In genomic region chr12:39442895-39443703, GRCh38 we compare ENCODE assay signal across 8 cellular contexts. TPM values are rescaled to one million over a fixed set of nuclear protein-coding genes. Genes with fewer than 3 reads are reported as not detected.
DNase-seq lines count a peak whose midpoint lies in the region; ATAC-seq and TF ChIP-seq lines count a peak whose summit lies in the region.

Gene KIF21A, minus strand, starts transcription at chr12:39443120. Its CDS starts 150 bp downstream, at chr12:39442970.

- CTCF ChIA-PET in activated CD8-positive, alpha-beta T cell treated with anti-CD3 and anti-CD28 coated beads for 36 hours (lab: Charles Lee), result interaction anchor here (0.7 to 2.6 kb wide), 7 partner anchors 11 to 176 kb away, joined by 3 to 7 read pairs (median 4); partner anchors contain the start of gene ABCD2

- peak within 1 kb of the TSS; percentile 80 for H3K9ac ChIP-seq in BLaER1

- peak; percentile 42 for DNase-seq in GM19240 (ENCODE audit: insufficient read length, low spot score)
- DNase-seq in NCI-H526 treated with DMSO at 0.1 percent for 48 hours (lab: John Stamatoyannopoulos, UW), result peak; percentile 87
- DNase-seq in activated CD8-positive, alpha-beta T cell treated with anti-CD3 and anti-CD28 coated beads for 36 hours, result peak; percentile 91
- DNase-seq in ecto neural progenitor cell (ENCODE audit: low spot score), result peak; percentile 94
- peak; percentile 91 for DNase-seq in lower lobe of right lung
- DNase-seq in stimulated activated CD4-positive, alpha-beta T cell treated with anti-CD3 and anti-CD28 coated beads, TNF-alpha, amount 100 ng/mL, for 24 hours (ENCODE audit: low read depth in 3 of 3), result peak; percentile 72 to 87 (median 77)

- peak within 1 kb of the TSS; percentile 76 for H3K4me3 ChIP-seq in BLaER1
- peak within 1 kb of the TSS; percentile 75 for H3K4me3 ChIP-seq in lower lobe of right lung

- H3K4me1 ChIP-seq in BLaER1 (no peaks in the 10 kb centered on the region), lower lobe of right lung (peaks cover 14% of the 10 kb centered on the region)

- POLR2A ChIA-PET in activated CD8-positive, alpha-beta T cell treated with anti-CD3 and anti-CD28 coated beads for 36 hours (lab: Charles Lee), result interaction anchor here (1.2 to 1.4 kb wide), 3 partner anchors 19 to 198 kb away, joined by 3 to 4 read pairs (median 3); no protein-coding TSS in a partner anchor

- no peaks in the 10 kb centered on the region for H3K9me3 Mint-ChIP-seq in activated CD8-positive, alpha-beta T cell treated with anti-CD3 and anti-CD28 coated beads for 36 hours

- peak within 1 kb of the TSS; percentile 75 for H3K4me2 ChIP-seq in BLaER1

- H3K27ac ChIP-seq in BLaER1 (peak within 1 kb of the TSS; percentile 75), lower lobe of right lung (peak within 1 kb of the TSS; percentile 84)

- peak within 1 kb of the TSS; percentile 89 for H3K4me3 Mint-ChIP-seq in activated CD8-positive, alpha-beta T cell treated with anti-CD3 and anti-CD28 coated beads for 36 hours

- ATAC-seq in HG03457 (IDR thresholded peaks at IDR 0.05; ENCODE audit: unreplicated experiment), result peak; percentile 96
- peak; percentile 95 for ATAC-seq in activated CD8-positive, alpha-beta T cell treated with anti-CD3 and anti-CD28 coated beads for 36 hours
- peak; percentile 97 to 99 for ATAC-seq in lower lobe of right lung

- peaks cover 4% of the 10 kb centered on the region for H3K27me3 Mint-ChIP-seq in activated CD8-positive, alpha-beta T cell treated with anti-CD3 and anti-CD28 coated beads for 36 hours

- H3K27me3 ChIP-seq in BLaER1, result no peaks in the 10 kb centered on the region
- no peaks in the 10 kb centered on the region for H3K27me3 ChIP-seq in lower lobe of right lung (ENCODE audit: low read depth)

- H3K9me3 ChIP-seq in BLaER1 (peaks cover 10% of the 10 kb centered on the region), lower lobe of right lung (no peaks in the 10 kb centered on the region)

- peak; percentile 67 for TF ChIP-seq CTCF in activated CD8-positive, alpha-beta T cell treated with anti-CD3 and anti-CD28 coated beads for 36 hours (IDR thresholded peaks at IDR 0.05)
- TF ChIP-seq CTCF in lower lobe of right lung (IDR thresholded peaks at IDR 0.05), result peak; percentile 49

- peak within 1 kb of the TSS; percentile 94 for H3K27ac Mint-ChIP-seq in activated CD8-positive, alpha-beta T cell treated with anti-CD3 and anti-CD28 coated beads for 36 hours

- intact Hi-C loops in activated CD8-positive, alpha-beta T cell treated with anti-CD3 and anti-CD28 coated beads for 36 hours (cut with micrococcal nuclease), result loop anchor here (2.0 to 10.0 kb wide), 2 partner anchors 128 to 178 kb away; no protein-coding TSS in a partner anchor
- intact Hi-C loops in lower lobe of right lung (cut with DNase I), result no loop called here

- H4K20me1 ChIP-seq in BLaER1, result no peaks in the 10 kb centered on the region

- H3K4me1 Mint-ChIP-seq in activated CD8-positive, alpha-beta T cell treated with anti-CD3 and anti-CD28 coated beads for 36 hours (ENCODE audit: low read depth), result peaks cover 20% of the 10 kb centered on the region

- no peaks in the 10 kb centered on the region for H3K36me3 ChIP-seq in BLaER1
- H3K36me3 ChIP-seq in lower lobe of right lung, result no peaks in the 10 kb centered on the region

- peaks cover 2% of the 10 kb centered on the region for H3K36me3 Mint-ChIP-seq in activated CD8-positive, alpha-beta T cell treated with anti-CD3 and anti-CD28 coated beads for 36 hours (ENCODE audit: low read depth)

RNA-seq across cellular contexts. Expression of gene KIF21A, which starts in this region (rescaled TPM):
- total RNA-seq in activated CD8-positive, alpha-beta T cell treated with anti-CD3 and anti-CD28 coated beads for 36 hours, result 10 to 100 TPM; 18.0 to 20.0 TPM
- 12.1 TPM for total RNA-seq in lower lobe of right lung

Comparison
In these comparisons a context has a peak if more than half of its experiments do, and no peak if none do; other contexts are left out.
1. Peak in every context shown above with its lines: DNase-seq, ATAC-seq, H3K4me3 ChIP-seq and H3K27ac ChIP-seq.
2. DNase-seq: peak in every context shown above with its lines; median percentile 94 in ecto neural progenitor cell; 91 in activated CD8-positive, alpha-beta T cell treated with anti-CD3 and anti-CD28 coated beads for 36 hours; 91 in lower lobe of right lung; 87 in NCI-H526 treated with DMSO at 0.1 percent for 48 hours; 77 in stimulated activated CD4-positive, alpha-beta T cell treated with anti-CD3 and anti-CD28 coated beads, TNF-alpha, amount 100 ng/mL, for 24 hours; 42 in GM19240.